Comparison of ENCODE assay signal across 27 cellular contexts in the genomic region with DNA sequence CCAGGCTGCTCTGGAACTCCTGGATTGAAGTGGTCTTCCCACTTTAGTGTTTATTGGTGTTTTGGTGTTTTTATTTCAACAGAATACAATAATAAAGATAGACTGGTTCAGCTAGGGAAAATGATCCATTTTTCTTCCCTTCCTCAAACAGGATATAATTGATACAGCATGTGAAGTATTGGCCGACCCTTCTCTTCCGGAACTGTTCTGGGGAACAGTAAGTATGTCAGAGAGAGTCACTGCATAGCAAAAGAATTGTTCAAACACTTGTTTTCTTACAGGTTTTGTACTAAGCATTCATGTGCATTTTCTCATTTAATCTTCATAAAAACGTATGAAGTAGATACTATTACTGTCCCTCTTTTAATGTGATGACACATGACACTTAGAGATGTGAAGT. TPM values are rescaled to one million over a fixed set of nuclear protein-coding genes. Genes with fewer than 3 reads are reported as not detected.
"Had no signal": no experiment of that assay in that cellular context is flagged by ENCODE, and none has a peak within 500 bp of the region (broad histone marks: within the 10 kb centered on the region; RNA-seq: fewer than 3 reads in every experiment).

No MANE protein-coding gene starts in this region.

- H2AFZ ChIP-seq: neural progenitor cell, parathyroid adenoma had no signal

- H3K9me3 ChIP-seq: ovary, psoas muscle, right lobe of liver, sigmoid colon, suprapubic skin, testis, tibial artery, transverse colon, upper lobe of right lung, vagina had no signal

- H3K27me3 ChIP-seq: neural progenitor cell, ovary, right lobe of liver, sigmoid colon, suprapubic skin, testis, tibial artery, transverse colon, upper lobe of right lung, vagina had no signal

- H3K27ac ChIP-seq: neural progenitor cell, ovary, parathyroid adenoma, psoas muscle, right lobe of liver, sigmoid colon, suprapubic skin, testis, tibial artery, transverse colon, upper lobe of right lung, vagina had no signal

- DNase-seq: natural killer cell; occipital lobe; ovary; posterior cingulate gyrus; psoas muscle; right cardiac atrium; right lobe of liver; sigmoid colon; small intestine; stimulated activated CD4-positive, alpha-beta T cell treated with anti-CD3 and anti-CD28 coated beads, Interleukin-15, amount 100 ng/mL, for 24 hours; stimulated activated CD4-positive, alpha-beta T cell treated with anti-CD3 and anti-CD28 coated beads, Interleukin-2, amount 100 ng/mL, for 24 hours; stimulated activated CD4-positive, alpha-beta T cell treated with anti-CD3 and anti-CD28 coated beads, Interleukin-4, amount 100 ng/mL, for 1 hour; stimulated activated CD4-positive, alpha-beta T cell treated with anti-CD3 and anti-CD28 coated beads, Interleukin-4, amount 100 ng/mL, for 4 hours; stimulated activated CD8-positive, alpha-beta memory T cell treated with anti-CD3 and anti-CD28 coated beads, Interleukin-4, amount 100 ng/mL, for 48 hours; stimulated activated naive CD4-positive, alpha-beta T cell; stimulated activated naive CD8-positive, alpha-beta T cell treated with anti-CD3 and anti-CD28 coated beads, Interleukin-15, amount 100 ng/mL, for 72 hours; stimulated activated naive CD8-positive, alpha-beta T cell treated with anti-CD3 and anti-CD28 coated beads, Interleukin-15, Interleukin-2, amounts not matched to agents 100 U/mL and 50 U/mL, for 24 hours; substantia nigra; testis; tibial artery; transverse colon; upper lobe of right lung had no signal

- H3K79me2 ChIP-seq: parathyroid adenoma had no signal

- H3K4me3 ChIP-seq: neural progenitor cell, ovary, psoas muscle, right lobe of liver, sigmoid colon, suprapubic skin, testis, tibial artery, transverse colon, upper lobe of right lung, vagina had no signal

- H3K9ac ChIP-seq: neural progenitor cell, parathyroid adenoma had no signal

- H3K4me1 ChIP-seq: neural progenitor cell, parathyroid adenoma, psoas muscle, sigmoid colon, suprapubic skin, testis, tibial artery, transverse colon, upper lobe of right lung, vagina had no signal

- H3K4me2 ChIP-seq: neural progenitor cell had no signal

- H3K36me3 ChIP-seq: neural progenitor cell, ovary had no signal

RNA-seq across cellular contexts. Expression of gene PHYHD1, which starts 58.3 kb away (rescaled TPM):
- polyA plus RNA-seq: neural cell had no signal
